Comparison of ENCODE assay signal across 8 cellular contexts in genomic region chr16:71722801-71723536, GRCh38. TPM values are rescaled to one million over a fixed set of nuclear protein-coding genes. Genes with fewer than 3 reads are reported as not detected.
DNase-seq lines count a peak whose midpoint lies in the region; ATAC-seq and TF ChIP-seq lines count a peak whose summit lies in the region.

No MANE protein-coding gene starts in this region.

- peaks cover 23% of the 10 kb centered on the region for H3F3A ChIP-seq in SK-N-SH (replicated peaks; ENCODE audit: insufficient read depth)

- H3K27ac Mint-ChIP-seq in activated naive CD8-positive, alpha-beta T cell = peak overlapping the region; percentile 76
- H3K27ac Mint-ChIP-seq in osteocyte (ENCODE audit: unreplicated experiment) = peak overlapping the region; percentile 79

- H3K4me3 ChIP-seq in HUES6 (ENCODE audit: low read depth, low read length) (peak overlapping the region; percentile 98), SK-N-SH (ENCODE audit: low read depth in 2 of 2, low read length in 1 of 2) (peak overlapping the region; percentile 61 to 94), upper lobe of left lung (peak overlapping the region; percentile 64 to 95 (median 92))

- POLR2A ChIA-PET in SK-N-SH (lab: Yijun Ruan, JAX) = interaction anchor here (0.6 kb wide), 1 partner anchor 158 kb away, joined by 3 read pairs; no protein-coding TSS in a partner anchor

- H3K9me3 Mint-ChIP-seq in activated naive CD8-positive, alpha-beta T cell (ENCODE audit: low read depth) = no peaks in the 10 kb centered on the region
- H3K9me3 Mint-ChIP-seq in osteocyte (ENCODE audit: unreplicated experiment) = no peaks in the 10 kb centered on the region

- H3K27me3 Mint-ChIP-seq in activated naive CD8-positive, alpha-beta T cell = no peaks in the 10 kb centered on the region
- no peaks in the 10 kb centered on the region for H3K27me3 Mint-ChIP-seq in osteocyte (ENCODE audit: unreplicated experiment)

- no peaks in the 10 kb centered on the region for H3K36me3 Mint-ChIP-seq in activated naive CD8-positive, alpha-beta T cell
- peaks cover 4% of the 10 kb centered on the region for H3K36me3 Mint-ChIP-seq in osteocyte (ENCODE audit: unreplicated experiment)

- H3K27ac ChIP-seq in HUES6 (ENCODE audit: low read depth, low read length) (peak overlapping the region; percentile 67; the same call in 1 of the 2 replicates), SK-N-SH (ENCODE audit: low read depth in 2 of 2, low read length in 1 of 2) (peak overlapping the region; percentile 57 to 73), upper lobe of left lung (peak overlapping the region; percentile 85 to 95 (median 92))

- H2AFZ ChIP-seq in SK-N-SH (ENCODE audit: low read depth) = peak overlapping the region; percentile 60; the same call in 1 of the 2 replicates

- peak overlapping the region; percentile 88 for H3K9ac ChIP-seq in HUES6 (ENCODE audit: low read length)
- H3K9ac ChIP-seq in SK-N-SH = peak overlapping the region; percentile 83

- under 1% methylated on average over 27 of the region's 59 CpGs for WGBS in SK-N-SH (ENCODE audit: low lambda C conversion rate)
- 2 to 3% methylated on average over 15 to 24 of the region's 59 CpGs for WGBS in upper lobe of left lung, 2 donors

- TF ChIP-seq CTCF in SK-N-SH (IDR thresholded peaks at IDR 0.05) (no peak), osteocyte (IDR thresholded peaks at IDR 0.05) (no peak), upper lobe of left lung (IDR thresholded peaks at IDR 0.05) (peak in 1 of 6 experiments; percentile 10)

- intact Hi-C loops in head of caudate nucleus (cut with DNase I) = no loop called here

- H3K9me3 ChIP-seq in HUES6 (ENCODE audit: control insufficient read depth, insufficient read depth, low read depth, low read length) (no peaks in the 10 kb centered on the region), SK-N-SH (no peaks in the 10 kb centered on the region), upper lobe of left lung (no peaks in the 10 kb centered on the region)

- peaks cover 9% of the 10 kb centered on the region for H3K4me1 ChIP-seq in HUES6 (ENCODE audit: control insufficient read depth, insufficient read depth, low read length)
- H3K4me1 ChIP-seq in SK-N-SH (ENCODE audit: control insufficient read depth in 1 of 2, insufficient read depth in 2 of 2, low read depth in 1 of 2, low read length in 1 of 2) = peaks cover 6 to 10% of the 10 kb centered on the region in 2 experiments; a peak in 2 of 4 replicates
- peaks cover 7 to 28% (median 12%) of the 10 kb centered on the region in 4 donors for H3K4me1 ChIP-seq in upper lobe of left lung

- CTCF ChIA-PET in SK-N-SH (lab: Yijun Ruan, JAX) = interaction anchor here (1.2 to 2.0 kb wide), 2 partner anchors 22 to 112 kb away, joined by 3 to 8 read pairs; no protein-coding TSS in a partner anchor

- H3K4me2 ChIP-seq in SK-N-SH = peak overlapping the region; percentile 86

- H3K4me1 Mint-ChIP-seq in activated naive CD8-positive, alpha-beta T cell (ENCODE audit: low read depth) = peaks cover 17% of the 10 kb centered on the region
- H3K4me1 Mint-ChIP-seq in osteocyte (ENCODE audit: unreplicated experiment) = peaks cover 22% of the 10 kb centered on the region

- H3K36me3 ChIP-seq in HUES6 (ENCODE audit: control insufficient read depth, insufficient read depth, low read length) = 0 out of 2 replicates have a peak, but pooled peaks cover 3% of the 10 kb centered on the region
- peaks cover 0 to 17% of the 10 kb centered on the region in 2 experiments for H3K36me3 ChIP-seq in SK-N-SH (replicated peaks in 1 of 2; ENCODE audit: control insufficient read depth in 1 of 2, insufficient read depth in 2 of 2, low read length in 1 of 2)
- no peaks in the 10 kb centered on the region for H3K36me3 ChIP-seq in upper lobe of left lung

- no peak for TF ChIP-seq EP300 in SK-N-SH (IDR thresholded peaks at IDR 0.05; ENCODE audit: borderline replicate concordance in 1 of 2, low read depth in 1 of 2, low read length in 1 of 2)
- no peak for TF ChIP-seq EP300 in upper lobe of left lung (IDR thresholded peaks at IDR 0.05)

- peaks cover 16% of the 10 kb centered on the region for H4K20me1 ChIP-seq in SK-N-SH (ENCODE audit: insufficient read depth)

- ATAC-seq in GM21526 (IDR thresholded peaks at IDR 0.05; ENCODE audit: low FRiP score, unreplicated experiment) (peak; percentile 38), upper lobe of left lung (ENCODE audit: low FRiP score in 2 of 2) (peak; percentile 75 to 77)

- peaks cover 50% of the 10 kb centered on the region for H3K79me2 ChIP-seq in SK-N-SH (ENCODE audit: insufficient read depth)

- peak overlapping the region; percentile 91 for H3K4me3 Mint-ChIP-seq in activated naive CD8-positive, alpha-beta T cell
- H3K4me3 Mint-ChIP-seq in osteocyte (ENCODE audit: unreplicated experiment) = peak overlapping the region; percentile 95

- no peaks in the 10 kb centered on the region for H3K9me2 ChIP-seq in SK-N-SH

- H3K27me3 ChIP-seq in HUES6 (ENCODE audit: control insufficient read depth, insufficient read depth, low read length) = peaks cover 17% of the 10 kb centered on the region
- no peaks in the 10 kb centered on the region for H3K27me3 ChIP-seq in SK-N-SH (ENCODE audit: insufficient read depth)
- peaks cover 0 to 8% (median 0%) of the 10 kb centered on the region in 4 donors for H3K27me3 ChIP-seq in upper lobe of left lung

- TF ChIP-seq POLR2A in upper lobe of left lung (IDR thresholded peaks at IDR 0.05) = peak in 1 of 4 donors; percentile 15

- no peak for TF ChIP-seq RAD21 in SK-N-SH (IDR thresholded peaks at IDR 0.05; ENCODE audit: low read length)

- DNase-seq in DMS79 treated with DMSO at 0.1 percent for 48 hours (lab: John Stamatoyannopoulos, UW) = peak; percentile 26
- peak; percentile 88 for DNase-seq in SK-N-SH
- peak in 41 of 42 donors; percentile 37 to 85 (median 69) for DNase-seq in head of caudate nucleus
- DNase-seq in osteocyte (ENCODE audit: extremely low spot score, unreplicated experiment) = peak; percentile 93
- peak; percentile 74 to 90 for DNase-seq in upper lobe of left lung

TF ChIP-seq in SK-N-SH, 30 proteins besides CTCF, POLR2A, EP300 and RAD21:
- TF ChIP-seq PBX3 (IDR thresholded peaks at IDR 0.05) = no peak
- TF ChIP-seq SIN3A (IDR thresholded peaks at IDR 0.05; ENCODE audit: borderline replicate concordance, low read depth, low read length) = 0 out of 2 replicates have a peak, but pooled peaks have one; percentile 38
- TF ChIP-seq MXI1 (IDR thresholded peaks at IDR 0.05; ENCODE audit: low read depth, low read length) = peak; percentile 44; the same call in 1 of the 2 replicates
- TF ChIP-seq, protein P1, sequence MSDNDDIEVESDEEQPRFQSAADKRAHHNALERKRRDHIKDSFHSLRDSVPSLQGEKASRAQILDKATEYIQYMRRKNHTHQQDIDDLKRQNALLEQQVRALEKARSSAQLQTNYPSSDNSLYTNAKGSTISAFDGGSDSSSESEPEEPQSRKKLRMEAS (IDR thresholded peaks at IDR 0.05; ENCODE audit: low read depth) = 0 out of 2 replicates have a peak, but pooled peaks have one; percentile 20
- TF ChIP-seq ZBTB33 (IDR thresholded peaks at IDR 0.05; ENCODE audit: borderline replicate concordance, low read depth) = no peak
- peak; percentile 37; the same call in 1 of the 2 replicates for TF ChIP-seq TAF1 (IDR thresholded peaks at IDR 0.05; ENCODE audit: borderline replicate concordance, low read depth, low read length)
- no peak for TF ChIP-seq RCOR1 (IDR thresholded peaks at IDR 0.05; ENCODE audit: low read length)
- no peak for TF ChIP-seq GABPA (IDR thresholded peaks at IDR 0.05; ENCODE audit: low read depth)
- no peak for TF ChIP-seq YY1 (IDR thresholded peaks at IDR 0.05; ENCODE audit: low read depth)
- TF ChIP-seq CHD2 (IDR thresholded peaks at IDR 0.05; ENCODE audit: low read length, partially characterized antibody) = peak; percentile 7
TF ChIP-seq in SK-N-SH: peak in this region for 5.

RNA-seq across cellular contexts. Expression of gene PHLPP2, which starts 1.5 kb away (rescaled TPM):
- polyA plus RNA-seq in SK-N-SH (2012; rRNA removed) = 5.5 and 7.2 TPM in 2 replicates
- 5.1 and 5.6 TPM in 2 replicates for polyA plus RNA-seq in SK-N-SH (2012; cell fraction: cytosol; rRNA removed)
- polyA plus RNA-seq in SK-N-SH (2012; cell fraction: nucleus; rRNA removed) = 10.5 and 15.7 TPM in 2 replicates
- total RNA-seq in osteocyte (12.9 and 13.0 TPM in 2 replicates), upper lobe of left lung (10 to 100 TPM in 2 of 6 donors, 1 to 10 TPM in 4; 4.2 to 12.6 (median 8.4) TPM)

Comparison
In these comparisons a context has a peak if more than half of its experiments do, and no peak if none do; other contexts are left out.
1. Peak in every context shown above with its lines: DNase-seq, ATAC-seq, H3K4me3 ChIP-seq and H3K27ac ChIP-seq.
2. DNase-seq: peak in every context shown above with its lines; median percentile 93 in osteocyte; 88 in SK-N-SH; 82 in upper lobe of left lung; 69 in head of caudate nucleus; 26 in DMS79 treated with DMSO at 0.1 percent for 48 hours.